ENCODE assay signal across 29 cellular contexts in genomic region chr9:21027295-21027694, GRCh38. TPM values are rescaled to one million over a fixed set of nuclear protein-coding genes. Genes with fewer than 3 reads are reported as not detected.
DNase-seq lines count a peak whose midpoint lies in the region; ATAC-seq and TF ChIP-seq lines count a peak whose summit lies in the region.
"Had no signal": no experiment of that assay in that cellular context is flagged by ENCODE, and none has a peak within 500 bp of the region (broad histone marks: within the 10 kb centered on the region; RNA-seq: fewer than 3 reads in every experiment).

No MANE protein-coding gene starts in this region.

- POLR2A ChIA-PET in IMR-90 (lab: Charles Lee; ENCODE audit: unreplicated experiment) (no interaction called here), Caco-2 (lab: Charles Lee) (no interaction called here)

- H3K9ac ChIP-seq in IMR-90 (ENCODE audit: low read depth, low read length) = no peak overlapping the region

- H3K36me3 ChIP-seq in ACC112 (ENCODE audit: insufficient read depth, low read length) (peaks cover 3% of the 10 kb centered on the region; the same call in 1 of the 2 replicates), IMR-90 (ENCODE audit: control insufficient read depth, insufficient read depth, low read length) (no peaks in the 10 kb centered on the region), Caco-2 (ENCODE audit: control insufficient read depth, insufficient read depth, low read length) (no peaks in the 10 kb centered on the region)
- H3K36me3 ChIP-seq: ascending aorta, left lung had no signal

- no peak overlapping the region for H3K27ac Mint-ChIP-seq in Caco-2 (ENCODE audit: unreplicated experiment)
- H3K27ac Mint-ChIP-seq: nephron progenitor cell had no signal

- 0% methylated on average over 1 of the region's 4 CpGs; no CpG with 5 or more reads in 1 of the 2 experiments for WGBS in IMR-90 (ENCODE audit: extremely low coverage in 2 of 2, insufficient read length in 1 of 2), 2 experiments

- peak overlapping the region; percentile 69 for H3K4ac ChIP-seq in IMR-90 (ENCODE audit: low read depth, low read length)

- H2BK20ac ChIP-seq in IMR-90 (ENCODE audit: low read depth, low read length) = peak overlapping the region; percentile 85

- no peak overlapping the region; the same call in 1 of the 2 replicates for H3K27ac ChIP-seq in ACC112 (ENCODE audit: low read depth, low read length)
- H3K27ac ChIP-seq in IMR-90 (ENCODE audit: insufficient read depth, low read length) = peak overlapping the region; percentile 20; the same call in 1 of the 2 replicates
- H3K27ac ChIP-seq: coronary artery, left lung, vagina, VCaP had no signal

- H3K4me1 ChIP-seq in ACC112 (ENCODE audit: control insufficient read depth, insufficient read depth, low read length, unreplicated experiment) (peaks cover 22% of the 10 kb centered on the region), IMR-90 (ENCODE audit: control insufficient read depth, insufficient read depth, low read length) (peaks cover 7% of the 10 kb centered on the region), Caco-2 (no peaks in the 10 kb centered on the region)

- peak overlapping the region; percentile 86 for H2BK5ac ChIP-seq in IMR-90 (ENCODE audit: low read depth, low read length, poor library complexity, severe bottlenecking)

- H3K79me1 ChIP-seq in IMR-90 (ENCODE audit: low read depth in 1 of 2, low read length in 2 of 2) = no peaks in the 10 kb centered on the region

- BruUV-seq in IMR-90 (replicated peaks; lab: Mats Ljungman, UMichigan) (no TSS peak), Caco-2 (replicated peaks; lab: Mats Ljungman, UMichigan) (no TSS peak)

- no peak overlapping the region for H3K4me3 Mint-ChIP-seq in Caco-2 (ENCODE audit: unreplicated experiment)
- H3K4me3 Mint-ChIP-seq: CD14-positive monocyte, nephron progenitor cell had no signal

- H2BK15ac ChIP-seq in IMR-90 (ENCODE audit: low read depth, low read length) = no peak overlapping the region

- no peak overlapping the region for H3K4me3 ChIP-seq in ACC112 (ENCODE audit: low read depth, low read length)
- H3K4me3 ChIP-seq in IMR-90 (ENCODE audit: insufficient read depth, low read depth, low read length) = no peak overlapping the region
- H3K4me3 ChIP-seq in fibroblast of villous mesenchyme (ENCODE audit: low read depth, low read length) = no peak overlapping the region
- H3K4me3 ChIP-seq in Caco-2 (ENCODE audit: low read depth, low read length) = no peak overlapping the region
- H3K4me3 ChIP-seq: ascending aorta, coronary artery, left lung, vagina had no signal

- intact Hi-C loops in IMR-90 (cut with micrococcal nuclease) = no loop called here
- intact Hi-C loops in Caco-2 (cut with micrococcal nuclease; ENCODE audit: unreplicated experiment) = no loop called here

- no peaks in the 10 kb centered on the region for H3K79me2 ChIP-seq in ACC112 (ENCODE audit: control insufficient read depth, insufficient read depth, low read length, unreplicated experiment)

- no peaks in the 10 kb centered on the region for H3K4me1 Mint-ChIP-seq in Caco-2 (ENCODE audit: low read depth, unreplicated experiment)
- H3K4me1 Mint-ChIP-seq: nephron progenitor cell had no signal

- peak overlapping the region; percentile 73 for H2AK9ac ChIP-seq in IMR-90 (replicated peaks; ENCODE audit: low read depth, low read length, poor library complexity)

- no peaks in the 10 kb centered on the region for H3K9me3 Mint-ChIP-seq in Caco-2 (ENCODE audit: unreplicated experiment)

- dilution Hi-C loops in IMR-90 (cut with HindIII; ENCODE audit: low sequenced_read_pairs, unreplicated experiment) = no loop called here

- no peak for TF ChIP-seq RAD21 in IMR-90 (IDR thresholded peaks at IDR 0.05; ENCODE audit: low read length)

- no peaks in the 10 kb centered on the region for H3K27me3 ChIP-seq in ACC112 (ENCODE audit: insufficient read depth, low read length)
- no peaks in the 10 kb centered on the region for H3K27me3 ChIP-seq in IMR-90 (ENCODE audit: control insufficient read depth, insufficient read depth, low read length)
- H3K27me3 ChIP-seq in Caco-2 (replicated peaks; ENCODE audit: control insufficient read depth, insufficient read depth, low read length) = no peaks in the 10 kb centered on the region
- H3K27me3 ChIP-seq: ascending aorta, left lung, vagina had no signal

- no peaks in the 10 kb centered on the region for H3K27me3 Mint-ChIP-seq in Caco-2 (ENCODE audit: insufficient read depth, unreplicated experiment)

- H3K9me3 ChIP-seq in IMR-90 (ENCODE audit: control insufficient read depth, insufficient read depth, low read length) (no peaks in the 10 kb centered on the region), Caco-2 (no peaks in the 10 kb centered on the region)
- H3K9me3 ChIP-seq: ascending aorta, left lung, vagina had no signal

- no peaks in the 10 kb centered on the region for H4K20me1 ChIP-seq in IMR-90 (ENCODE audit: insufficient read depth, low read length)

- H2BK120ac ChIP-seq in IMR-90 (ENCODE audit: low read depth, low read length) = peak overlapping the region; percentile 69

- TF ChIP-seq POLR2A in IMR-90 (IDR thresholded peaks at IDR 0.05; ENCODE audit: low read depth, low read length) = no peak

- H2AK5ac ChIP-seq in IMR-90 (ENCODE audit: low read depth, low read length) = no peak overlapping the region

- H3K14ac ChIP-seq in IMR-90 (replicated peaks; ENCODE audit: low read depth, low read length) = 0 out of 2 replicates have a peak overlapping the region, but pooled peaks have one; percentile 33

- H4K5ac ChIP-seq in IMR-90 (ENCODE audit: low read depth, low read length) = no peak overlapping the region

- peaks cover 5% of the 10 kb centered on the region; the same call in 1 of the 2 replicates for H3K9me1 ChIP-seq in IMR-90 (ENCODE audit: insufficient read depth, low read length)

- ATAC-seq in IMR-90 (ENCODE audit: low read depth) (peak; percentile 78), GM19397 (IDR thresholded peaks at IDR 0.05; ENCODE audit: unreplicated experiment) (no peak)
- ATAC-seq: left lung had no signal

- H3K56ac ChIP-seq in IMR-90 (ENCODE audit: extremely low read depth, insufficient read depth, low read length) = peak overlapping the region; percentile 36; the same call in 1 of the 2 replicates

- peak overlapping the region; percentile 46; the same call in 1 of the 2 replicates for H4K91ac ChIP-seq in IMR-90 (ENCODE audit: insufficient read depth, low read depth, low read length)

- no peaks in the 10 kb centered on the region for H3K36me3 Mint-ChIP-seq in Caco-2 (ENCODE audit: insufficient read depth, unreplicated experiment)

- peak overlapping the region; percentile 10; the same call in 1 of the 2 replicates for H3K18ac ChIP-seq in IMR-90 (ENCODE audit: low read depth, low read length)

- H3K23ac ChIP-seq in IMR-90 (ENCODE audit: low read depth, low read length) = no peak overlapping the region

- TF ChIP-seq CTCF in IMR-90 (conservative IDR thresholded peaks at IDR 0.05; ENCODE audit: low read depth, low read length) = no peak
- no peak for TF ChIP-seq CTCF in fibroblast of villous mesenchyme (IDR thresholded peaks at IDR 0.05; ENCODE audit: insufficient read depth, low read depth, low read length)
- TF ChIP-seq CTCF in Caco-2 (IDR thresholded peaks at IDR 0.05; ENCODE audit: insufficient read depth in 1 of 2, low read depth in 1 of 2, low read length in 1 of 2, severe bottlenecking in 1 of 2, unreplicated experiment in 1 of 2) = no peak

- peak overlapping the region; percentile 57 for H2AFZ ChIP-seq in ACC112 (ENCODE audit: low read length, unreplicated experiment)
- H2AFZ ChIP-seq in IMR-90 (replicated peaks; ENCODE audit: low read length, poor library complexity) = peak overlapping the region; percentile 79

- DNase-seq in IMR-90 (peak; percentile 68), astrocyte of the hippocampus (ENCODE audit: low read depth, low spot score) (peak; percentile 17), fibroblast of villous mesenchyme (ENCODE audit: low read depth) (peak; percentile 30), SKM-1 treated with dmso at 0.1 percent for 144 hours (lab: John Stamatoyannopoulos, UW; ENCODE audit: unreplicated experiment) (no peak), Caco-2 (no peak), AML-193 (lab: John Stamatoyannopoulos, UW) (no peak)
- DNase-seq: activated CD4-positive, alpha-beta T cell treated with anti-CD3 and anti-CD28 coated beads, Interleukin-2, amount 50 U/mL, for 4 hours; activated T-cell treated with anti-CD3 and anti-CD28 coated beads for 4 hours; DMS153; KBM-7; midbrain; NCI-H2081; NCI-H524 treated with DMSO at 0.1 percent for 48 hours; nephron progenitor cell; SHP77 treated with DMSO at 0.1 percent for 48 hours; stimulated activated CD4-positive, alpha-beta T cell treated with anti-CD3 and anti-CD28 coated beads, Interleukin-12 subunit alpha, Interleukin-12 subunit beta, amount 100 ng/mL, for 4 hours; stimulated activated CD8-positive, alpha-beta memory T cell treated with anti-CD3 and anti-CD28 coated beads, Interleukin-4, amount 100 ng/mL, for 48 hours had no signal

- peak overlapping the region; percentile 42; the same call in 1 of the 2 replicates for H3K4me2 ChIP-seq in IMR-90 (ENCODE audit: low read depth, low read length)

- peak overlapping the region in 1 of 2 experiments; percentile 78; a peak in 2 of 4 replicates for H4K8ac ChIP-seq in IMR-90 (ENCODE audit: low read depth in 2 of 2, low read length in 2 of 2)

- CTCF ChIA-PET in IMR-90 (lab: Yijun Ruan, JAX) (interaction anchor here (1.2 kb wide), 1 partner anchor 86 kb away, joined by 3 read pairs; no protein-coding TSS in a partner anchor), Caco-2 (lab: Charles Lee) (no interaction called here)

- in situ Hi-C loops in IMR-90 (cut with MboI; ENCODE audit: low sequenced_read_pairs) = no loop called here

TF ChIP-seq in IMR-90, 13 proteins besides CTCF, POLR2A, EP300 and RAD21 (continues in another document):
- TF ChIP-seq BHLHE40 (IDR thresholded peaks at IDR 0.05; ENCODE audit: low read depth, low read length) (no peak), CHD1 (IDR thresholded peaks at IDR 0.05; ENCODE audit: low read depth, low read length) (no peak), FOS (IDR thresholded peaks at IDR 0.05; ENCODE audit: low read depth, low read length) (no peak), RCOR1 (IDR thresholded peaks at IDR 0.05; ENCODE audit: insufficient replicate concordance, low read length) (peak; percentile 67), RFX5 (IDR thresholded peaks at IDR 0.05; ENCODE audit: low read depth, low read length) (no peak), MAFK (IDR thresholded peaks at IDR 0.05; ENCODE audit: low read depth, low read length) (no peak)

RNA-seq across cellular contexts. Expression of gene HACD4, which starts 4.1 kb away (rescaled TPM):
- total RNA-seq in IMR-90 (2012; rRNA removed) (2.2 and 2.8 TPM in 2 replicates), fibroblast of villous mesenchyme (10.0 and 22.0 TPM in 2 replicates), Caco-2 (2022) (not detected in 2 replicates)
- 1.5 and 1.9 TPM in 2 replicates for polyA plus RNA-seq in IMR-90 (2012; rRNA removed)
- polyA plus RNA-seq in IMR-90 (2012; cell fraction: cytosol; rRNA removed) = 0.37 and 0.59 TPM in 2 replicates
- 0.22 and 1.9 TPM in 2 replicates for polyA plus RNA-seq in IMR-90 (2012; cell fraction: nucleus; rRNA removed; ENCODE audit: low replicate concordance)

RNA-seq across cellular contexts. Expression of gene IFNB1, which starts 50.4 kb away (rescaled TPM):
- total RNA-seq in IMR-90 (2012; rRNA removed) = not detected in 2 replicates
- not detected in 2 replicates for polyA plus RNA-seq in IMR-90 (2012; rRNA removed)
- polyA plus RNA-seq in IMR-90 (2012; cell fraction: cytosol; rRNA removed) = not detected in 2 replicates
- not detected in 2 replicates for polyA plus RNA-seq in IMR-90 (2012; cell fraction: nucleus; rRNA removed; ENCODE audit: low replicate concordance)
- not detected in 2 replicates for total RNA-seq in fibroblast of villous mesenchyme
- not detected in 2 replicates for total RNA-seq in Caco-2 (2022)
- total RNA-seq: ascending aorta; glomerular endothelial cell; left lung; pulmonary artery endothelial cell; subcutaneous adipose tissue; T-helper 1 cell treated with Interleukin-12 subunit alpha and Interleukin-12 subunit beta and Interleukin-4 antibody, amounts not matched to agents 30 ng/mL and 1 ng/mL, for 36 hours; vagina had no signal
- polyA plus RNA-seq: CD14-positive monocyte had no signal

Comparison
In these comparisons a context has a peak if more than half of its experiments do, and no peak if none do; other contexts are left out.
1. DNase-seq: peak in IMR-90 (single experiment), astrocyte of the hippocampus (single experiment) and fibroblast of villous mesenchyme (single experiment); none in SKM-1 treated with dmso at 0.1 percent for 144 hours (single experiment), Caco-2 (0 of 2) and AML-193 (0 of 2).